ENCODE assay signal across 1 cellular context in genomic region chr16:89318871-89319627, GRCh38.
TF ChIP-seq lines count a peak whose summit lies in the region.

No MANE protein-coding gene starts in this region.

TF ChIP-seq in WTC11, 78 proteins besides CTCF, POLR2A, EP300 and RAD21 (continued from another document):
- no peak for TF ChIP-seq AFF4 (CRISPR knock-in tag; IDR thresholded peaks at IDR 0.05; ENCODE audit: borderline replicate concordance)
- no peak for TF ChIP-seq ERG (CRISPR knock-in tag; IDR thresholded peaks at IDR 0.05)
- TF ChIP-seq ZBTB43 (CRISPR knock-in tag; IDR thresholded peaks at IDR 0.05) = no peak
- no peak for TF ChIP-seq ZNF425 (CRISPR knock-in tag; conservative IDR thresholded peaks at IDR 0.05)
- TF ChIP-seq ZNF532 (CRISPR knock-in tag; IDR thresholded peaks at IDR 0.05; ENCODE audit: borderline replicate concordance) = no peak
- TF ChIP-seq GTF2I (CRISPR knock-in tag; conservative IDR thresholded peaks at IDR 0.05) = no peak
- no peak for TF ChIP-seq ATF6 (CRISPR knock-in tag; IDR thresholded peaks at IDR 0.05)
- TF ChIP-seq HMGXB4 (CRISPR knock-in tag; IDR thresholded peaks at IDR 0.05) = no peak
- TF ChIP-seq ZNF396 (CRISPR knock-in tag; IDR thresholded peaks at IDR 0.05; ENCODE audit: borderline replicate concordance) = no peak
- TF ChIP-seq FOXP4 (CRISPR knock-in tag; IDR thresholded peaks at IDR 0.05) = no peak
- TF ChIP-seq ZMAT4 (CRISPR knock-in tag; IDR thresholded peaks at IDR 0.05) = no peak
